Comparison of ENCODE assay signal across 34 cellular contexts in the genomic region with DNA sequence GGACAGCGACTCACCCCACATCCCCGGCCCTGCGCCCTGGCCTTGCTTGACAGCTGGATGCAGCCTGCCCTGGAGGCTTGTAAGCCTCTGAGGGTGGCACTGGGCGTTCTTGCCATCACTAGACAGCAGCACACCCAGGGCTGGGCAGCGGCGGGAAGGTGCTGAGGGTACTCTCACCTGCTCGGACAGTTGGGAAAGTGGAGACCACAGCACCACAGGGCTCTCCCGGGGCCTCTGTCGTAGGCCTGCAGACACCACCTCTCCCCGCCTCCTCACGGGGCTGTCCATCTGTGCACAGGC. TPM values are rescaled to one million over a fixed set of nuclear protein-coding genes. Genes with fewer than 3 reads are reported as not detected.
"Had no signal": no experiment of that assay in that cellular context is flagged by ENCODE, and none has a peak within 500 bp of the region (broad histone marks: within the 10 kb centered on the region; RNA-seq: fewer than 3 reads in every experiment).

No MANE protein-coding gene starts in this region.

- H3K36me3 ChIP-seq: brain microvascular endothelial cell, esophagus muscularis mucosa, gastrocnemius medialis, WERI-Rb-1 had no signal

- H3K27ac Mint-ChIP-seq: activated B cell treated with CpG ODN at 0.5 μM for 24 hours; activated CD8-positive, alpha-beta T cell treated with anti-CD3 and anti-CD28 coated beads for 36 hours; activated naive CD8-positive, alpha-beta T cell; activated T-helper 17 cell treated with anti-CD3 and anti-CD28 coated beads, Interleukin-2, amount 50 U/mL, for 72 hours; effector memory CD8-positive, alpha-beta T cell; T-cell; T-helper 1 cell treated with Interleukin-12 subunit alpha and Interleukin-12 subunit beta and Interleukin-4 antibody, amounts not matched to agents 30 μg/mL and 1 μg/mL, for 36 hours had no signal

- H3K4me3 Mint-ChIP-seq: activated B cell treated with CpG ODN at 0.5 μM for 24 hours; activated CD8-positive, alpha-beta T cell treated with anti-CD3 and anti-CD28 coated beads for 36 hours; activated naive CD8-positive, alpha-beta T cell; activated T-cell treated with anti-CD3 and anti-CD28 coated beads, Interleukin-2, amount 50 U/mL, for 4 hours; activated T-helper 17 cell treated with anti-CD3 and anti-CD28 coated beads, Interleukin-2, amount 50 U/mL, for 72 hours; effector memory CD8-positive, alpha-beta T cell; T-cell; T-helper 1 cell treated with Interleukin-12 subunit alpha and Interleukin-12 subunit beta and Interleukin-4 antibody, amounts not matched to agents 30 μg/mL and 1 μg/mL, for 36 hours had no signal

- H3K27me3 Mint-ChIP-seq: activated B cell treated with CpG ODN at 0.5 μM for 24 hours; activated CD8-positive, alpha-beta T cell treated with anti-CD3 and anti-CD28 coated beads for 36 hours; activated naive CD8-positive, alpha-beta T cell; activated T-helper 17 cell treated with anti-CD3 and anti-CD28 coated beads, Interleukin-2, amount 50 U/mL, for 72 hours had no signal

- H3K9me3 ChIP-seq: gastrocnemius medialis had no signal

- H3K4me1 Mint-ChIP-seq: activated B cell treated with CpG ODN at 0.5 μM for 24 hours; activated T-helper 17 cell treated with anti-CD3 and anti-CD28 coated beads, Interleukin-2, amount 50 U/mL, for 72 hours; T-cell had no signal

- H3K36me3 Mint-ChIP-seq: activated naive CD8-positive, alpha-beta T cell; T-cell had no signal

- FAIRE-seq: astrocyte, bronchial epithelial cell, colon had no signal

- H3K9me3 Mint-ChIP-seq: activated T-helper 17 cell treated with anti-CD3 and anti-CD28 coated beads, Interleukin-2, amount 50 U/mL, for 72 hours; effector memory CD8-positive, alpha-beta T cell had no signal

- DNase-seq: activated B cell treated with CpG ODN at 0.5 μM for 24 hours; activated CD4-positive, alpha-beta T cell treated with anti-CD3 and anti-CD28 coated beads for 48 hours; activated CD4-positive, alpha-beta T cell treated with anti-CD3 and anti-CD28 coated beads, Interleukin-2, amount 50 U/mL, for 1 hour; activated CD4-positive, alpha-beta T cell treated with anti-CD3 and anti-CD28 coated beads, Interleukin-2, amount 50 U/mL, for 48 hours; activated CD8-positive, alpha-beta memory T cell treated with anti-CD3 and anti-CD28 coated beads for 24 hours; activated CD8-positive, alpha-beta T cell treated with anti-CD3 and anti-CD28 coated beads for 36 hours; activated effector memory CD4-positive, alpha-beta T cell treated with Interleukin-2 at 50 U/mL for 16 hours; activated gamma-delta T cell treated with Interleukin-2 at 50 U/mL for 16 hours; activated naive CD4-positive, alpha-beta T cell treated with anti-CD3 and anti-CD28 coated beads, Interleukin-2, amount 50 U/mL, for 16 hours; activated naive CD4-positive, alpha-beta T cell treated with Interleukin-2 at 50 U/mL for 16 hours; activated T-cell treated with anti-CD3 and anti-CD28 coated beads, Interleukin-2, amount 50 U/mL, for 4 hours; amniotic stem cell; anterior cingulate cortex; brain microvascular endothelial cell; caudate nucleus; cortex of kidney; dermis blood vessel endothelial cell; effector memory CD8-positive, alpha-beta T cell; erythroblast; foreskin keratinocyte; gastrocnemius medialis; glutamatergic neuron; T-cell; T1000; WERI-Rb-1 had no signal

- H3K4me3 ChIP-seq: esophagus muscularis mucosa, gastrocnemius medialis had no signal

- ATAC-seq: activated CD4-positive, CD25-positive, alpha-beta regulatory T cell treated with anti-CD3 and anti-CD28 coated beads, Interleukin-2, amount 50 U/mL, for 24 hours; activated CD8-positive, alpha-beta T cell treated with anti-CD3 and anti-CD28 coated beads for 36 hours; activated T-cell treated with anti-CD3 and anti-CD28 coated beads, Interleukin-2, amount 50 U/mL, for 4 hours; activated T-helper 17 cell treated with anti-CD3 and anti-CD28 coated beads, Interleukin-2, amount 50 U/mL, for 72 hours; effector memory CD8-positive, alpha-beta T cell; foreskin keratinocyte; gastrocnemius medialis; T-cell had no signal

- H3K27ac ChIP-seq: brain microvascular endothelial cell, esophagus muscularis mucosa, foreskin keratinocyte, gastrocnemius medialis, WERI-Rb-1 had no signal

- H3K27me3 ChIP-seq: brain microvascular endothelial cell, foreskin keratinocyte had no signal

- H3K4me1 ChIP-seq: esophagus muscularis mucosa, foreskin keratinocyte, gastrocnemius medialis had no signal

RNA-seq across cellular contexts. Expression of gene BRSK2, which starts 18.8 kb away (rescaled TPM):
- total RNA-seq: bronchial epithelial cell; T-helper 2 cell treated with Interferon-gamma antibody and Interleukin-4, amounts not matched to agents 100 ng/mL and 5 ng/mL, for 36 hours had no signal
